In genomic region chr20:56716806-56717205, GRCh38 we compare ENCODE assay signal across 20 cellular contexts.
DNase-seq lines count a peak whose midpoint lies in the region; ATAC-seq, FAIRE-seq and TF ChIP-seq lines count a peak whose summit lies in the region.
"Had no signal": no experiment of that assay in that cellular context is flagged by ENCODE, and none has a peak within 500 bp of the region (broad histone marks: within the 10 kb centered on the region; RNA-seq: fewer than 3 reads in every experiment).

No MANE protein-coding gene starts in this region.

- H3K27me3 ChIP-seq in Karpas-422 (ENCODE audit: low read length) (no peaks in the 10 kb centered on the region), foreskin keratinocyte (no peaks in the 10 kb centered on the region)
- H3K27me3 ChIP-seq: BLaER1 treated with 17β-estradiol and CSF1 and Interleukin-3, amounts not matched to agents 10 nM and 100 nM; SJSA1 had no signal

- H3K9ac ChIP-seq in Karpas-422 (ENCODE audit: low read length) (no peak overlapping the region), kidney (ENCODE audit: low read length in 2 of 2) (no peak overlapping the region)
- H3K9ac ChIP-seq: BLaER1 treated with 17β-estradiol and CSF1 and Interleukin-3, amounts not matched to agents 10 nM and 100 nM had no signal

- H3K4me3 ChIP-seq in Karpas-422 (ENCODE audit: low read length) (no peak overlapping the region), kidney (ENCODE audit: low read length in 2 of 2) (no peak overlapping the region)
- H3K4me3 ChIP-seq: A549; BLaER1 treated with 17β-estradiol and CSF1 and Interleukin-3, amounts not matched to agents 10 nM and 100 nM; SJSA1 had no signal

- intact Hi-C loops in MCF 10A (cut with micrococcal nuclease), result loop anchor here (10.0 kb wide), 2 partner anchors 82 to 258 kb away; no protein-coding TSS in a partner anchor
- intact Hi-C loops in kidney (cut with DNase I), result no loop called here

- no peaks in the 10 kb centered on the region for H3K9me2 ChIP-seq in Karpas-422 (replicated peaks; ENCODE audit: insufficient read depth, low read length)

- no peaks in the 10 kb centered on the region for H3K36me3 ChIP-seq in Karpas-422 (ENCODE audit: insufficient read depth, low read length)
- H3K36me3 ChIP-seq in kidney (ENCODE audit: control insufficient read depth in 1 of 2, insufficient read depth in 2 of 2, low read length in 2 of 2), result no peaks in the 10 kb centered on the region
- H3K36me3 ChIP-seq: BLaER1 treated with 17β-estradiol and CSF1 and Interleukin-3, amounts not matched to agents 10 nM and 100 nM; SJSA1 had no signal

- no peaks in the 10 kb centered on the region for H3K27me3 Mint-ChIP-seq in MCF 10A (ENCODE audit: insufficient read depth, unreplicated experiment)
- peaks cover 4 to 20% (median 12%) of the 10 kb centered on the region in 5 donors for H3K27me3 Mint-ChIP-seq in naive thymus-derived CD8-positive, alpha-beta T cell

- no peak overlapping the region for H3K27ac ChIP-seq in 22Rv1
- no peak overlapping the region for H3K27ac ChIP-seq in Karpas-422 (ENCODE audit: low read length)
- H3K27ac ChIP-seq in foreskin keratinocyte, result no peak overlapping the region
- no peak overlapping the region for H3K27ac ChIP-seq in kidney (ENCODE audit: low read depth in 2 of 2, low read length in 2 of 2)
- H3K27ac ChIP-seq: BLaER1 treated with 17β-estradiol and CSF1 and Interleukin-3, amounts not matched to agents 10 nM and 100 nM; SJSA1 had no signal

- no peaks in the 10 kb centered on the region for H4K20me1 ChIP-seq in Karpas-422 (ENCODE audit: insufficient read depth, low read depth, low read length)
- H4K20me1 ChIP-seq: BLaER1 treated with 17β-estradiol and CSF1 and Interleukin-3, amounts not matched to agents 10 nM and 100 nM had no signal

- POLR2A ChIA-PET in MCF 10A (lab: Yijun Ruan, JAX), result interaction anchor here (0.9 to 1.2 kb wide), 2 partner anchors 71 to 87 kb away, joined by 3 to 4 read pairs; partner anchors contain the start of gene TFAP2C
- POLR2A ChIA-PET in naive thymus-derived CD8-positive, alpha-beta T cell (lab: Charles Lee), result no interaction called here

- H3K4me1 Mint-ChIP-seq in MCF 10A (ENCODE audit: insufficient read depth, unreplicated experiment), result peaks cover 10% of the 10 kb centered on the region
- peaks cover 0 to 2% (median under 1%) of the 10 kb centered on the region in 4 donors for H3K4me1 Mint-ChIP-seq in naive thymus-derived CD8-positive, alpha-beta T cell

- H3K9me3 Mint-ChIP-seq in MCF 10A (ENCODE audit: unreplicated experiment), result no peaks in the 10 kb centered on the region
- H3K9me3 Mint-ChIP-seq in naive thymus-derived CD8-positive, alpha-beta T cell, result peaks cover 0 to 3% (median 0%) of the 10 kb centered on the region in 9 donors

- H3K79me2 ChIP-seq in Karpas-422 (ENCODE audit: low read length), result no peaks in the 10 kb centered on the region

- H3K9me3 ChIP-seq in Karpas-422 (ENCODE audit: low read length) (no peaks in the 10 kb centered on the region), kidney (ENCODE audit: control insufficient read depth in 1 of 2, low read length in 2 of 2) (no peaks in the 10 kb centered on the region)
- H3K9me3 ChIP-seq: A549; BLaER1 treated with 17β-estradiol and CSF1 and Interleukin-3, amounts not matched to agents 10 nM and 100 nM; SJSA1 had no signal

- H3K27ac Mint-ChIP-seq in MCF 10A (ENCODE audit: low read depth, unreplicated experiment), result no peak overlapping the region
- H3K27ac Mint-ChIP-seq in naive thymus-derived CD8-positive, alpha-beta T cell, result no peak overlapping the region

- H3K4me1 ChIP-seq in Karpas-422 (ENCODE audit: low read length), result peaks cover 8% of the 10 kb centered on the region
- H3K4me1 ChIP-seq in foreskin keratinocyte, result no peaks in the 10 kb centered on the region
- H3K4me1 ChIP-seq in kidney (ENCODE audit: control insufficient read depth in 1 of 2, insufficient read depth in 1 of 2, low read depth in 1 of 2, low read length in 2 of 2), result no peaks in the 10 kb centered on the region
- H3K4me1 ChIP-seq: SJSA1 had no signal

- no peaks in the 10 kb centered on the region for H3K36me3 Mint-ChIP-seq in MCF 10A (ENCODE audit: insufficient read depth, unreplicated experiment)
- H3K36me3 Mint-ChIP-seq in naive thymus-derived CD8-positive, alpha-beta T cell, result no peaks in the 10 kb centered on the region

- no TSS peak for BruUV-seq in MCF 10A (replicated peaks; lab: Mats Ljungman, UMichigan)

- H3K4me3 Mint-ChIP-seq in MCF 10A (ENCODE audit: unreplicated experiment), result no peak overlapping the region
- H3K4me3 Mint-ChIP-seq in naive thymus-derived CD8-positive, alpha-beta T cell, result no peak overlapping the region

- ATAC-seq in foreskin keratinocyte, result peak; percentile 95
- no peak for ATAC-seq in naive thymus-derived CD8-positive, alpha-beta T cell
- ATAC-seq: A549, PC-3 had no signal

- no peak for FAIRE-seq in kidney (lab: Jason Lieb, UNC)
- FAIRE-seq: A549, GM19239, H54 had no signal

- no peak overlapping the region for H2AFZ ChIP-seq in Karpas-422 (ENCODE audit: low read length)

- DNase-seq in Karpas-422 (peak; percentile 44), MCF 10A (ENCODE audit: unreplicated experiment) (peak; percentile 74), foreskin keratinocyte (peak; percentile 66 to 82), kidney tubule cell (ENCODE audit: low spot score) (no peak), SKM-1 treated with dmso at 0.1 percent for 144 hours (lab: John Stamatoyannopoulos, UW; ENCODE audit: unreplicated experiment) (no peak), kidney (no peak)
- no peak for DNase-seq in naive thymus-derived CD8-positive, alpha-beta T cell
- DNase-seq: EL, IMR-90, Kasumi-1, NCI-H1105, NCI-H1694, NCI-H2107, PC-3 had no signal

- H3K4me2 ChIP-seq in Karpas-422 (ENCODE audit: low read depth, low read length, poor library complexity, severe bottlenecking), result no peak overlapping the region
- H3K4me2 ChIP-seq: A549; BLaER1 treated with 17β-estradiol and CSF1 and Interleukin-3, amounts not matched to agents 10 nM and 100 nM had no signal

- TF ChIP-seq CTCF in 22Rv1 (IDR thresholded peaks at IDR 0.05), result 0 out of 2 replicates have a peak, but pooled peaks have one; percentile 8
- no peak for TF ChIP-seq CTCF in MCF 10A (IDR thresholded peaks at IDR 0.05; ENCODE audit: unreplicated experiment)
- TF ChIP-seq CTCF in foreskin keratinocyte (conservative IDR thresholded peaks at IDR 0.05), result peak; percentile 66
- TF ChIP-seq CTCF in kidney (IDR thresholded peaks at IDR 0.05; ENCODE audit: borderline replicate concordance, extremely low read depth, insufficient read depth), result no peak

- CTCF ChIA-PET in MCF 10A (lab: Yijun Ruan, JAX), result interaction anchor here (0.6 to 1.0 kb wide), 9 partner anchors 9 to 1468 kb away, joined by 3 to 5 read pairs (median 4); no protein-coding TSS in a partner anchor

Comparison
In these comparisons a context has a peak if more than half of its experiments do, and no peak if none do; other contexts are left out.
1. CTCF ChIP-seq: peak in 22Rv1 (single experiment) and foreskin keratinocyte (single experiment); none in MCF 10A (single experiment) and kidney (single experiment).
2. DNase-seq: peak in Karpas-422 (single experiment), MCF 10A (single experiment) and foreskin keratinocyte (2 of 2); none in kidney tubule cell (single experiment), naive thymus-derived CD8-positive, alpha-beta T cell (0 of 10), SKM-1 treated with dmso at 0.1 percent for 144 hours (single experiment) and kidney (single experiment).